1 cellular context compared by ENCODE assay signal in genomic region chr2:223860809-223861738, GRCh38.
TF ChIP-seq lines count a peak whose summit lies in the region.

No MANE protein-coding gene starts in this region.

TF ChIP-seq in WTC11, 78 proteins besides CTCF, POLR2A, EP300 and RAD21 (continued from another document):
- no peak for TF ChIP-seq ZNF396 (CRISPR knock-in tag; IDR thresholded peaks at IDR 0.05; ENCODE audit: borderline replicate concordance)
- TF ChIP-seq, protein P1, sequence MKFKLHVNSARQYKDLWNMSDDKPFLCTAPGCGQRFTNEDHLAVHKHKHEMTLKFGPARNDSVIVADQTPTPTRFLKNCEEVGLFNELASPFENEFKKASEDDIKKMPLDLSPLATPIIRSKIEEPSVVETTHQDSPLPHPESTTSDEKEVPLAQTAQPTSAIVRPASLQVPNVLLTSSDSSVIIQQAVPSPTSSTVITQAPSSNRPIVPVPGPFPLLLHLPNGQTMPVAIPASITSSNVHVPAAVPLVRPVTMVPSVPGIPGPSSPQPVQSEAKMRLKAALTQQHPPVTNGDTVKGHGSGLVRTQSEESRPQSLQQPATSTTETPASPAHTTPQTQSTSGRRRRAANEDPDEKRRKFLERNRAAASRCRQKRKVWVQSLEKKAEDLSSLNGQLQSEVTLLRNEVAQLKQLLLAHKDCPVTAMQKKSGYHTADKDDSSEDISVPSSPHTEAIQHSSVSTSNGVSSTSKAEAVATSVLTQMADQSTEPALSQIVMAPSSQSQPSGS (CRISPR knock-in tag; IDR thresholded peaks at IDR 0.05; ENCODE audit: borderline replicate concordance, low read depth), result no peak
- no peak for TF ChIP-seq CBFB (CRISPR knock-in tag; IDR thresholded peaks at IDR 0.05; ENCODE audit: low read depth)
- TF ChIP-seq SMAD3 (CRISPR knock-in tag; IDR thresholded peaks at IDR 0.05; ENCODE audit: borderline replicate concordance), result no peak
- no peak for TF ChIP-seq ATF1 (CRISPR knock-in tag; IDR thresholded peaks at IDR 0.05)
- no peak for TF ChIP-seq MAX (CRISPR knock-in tag; IDR thresholded peaks at IDR 0.05)
- TF ChIP-seq, protein P2, sequence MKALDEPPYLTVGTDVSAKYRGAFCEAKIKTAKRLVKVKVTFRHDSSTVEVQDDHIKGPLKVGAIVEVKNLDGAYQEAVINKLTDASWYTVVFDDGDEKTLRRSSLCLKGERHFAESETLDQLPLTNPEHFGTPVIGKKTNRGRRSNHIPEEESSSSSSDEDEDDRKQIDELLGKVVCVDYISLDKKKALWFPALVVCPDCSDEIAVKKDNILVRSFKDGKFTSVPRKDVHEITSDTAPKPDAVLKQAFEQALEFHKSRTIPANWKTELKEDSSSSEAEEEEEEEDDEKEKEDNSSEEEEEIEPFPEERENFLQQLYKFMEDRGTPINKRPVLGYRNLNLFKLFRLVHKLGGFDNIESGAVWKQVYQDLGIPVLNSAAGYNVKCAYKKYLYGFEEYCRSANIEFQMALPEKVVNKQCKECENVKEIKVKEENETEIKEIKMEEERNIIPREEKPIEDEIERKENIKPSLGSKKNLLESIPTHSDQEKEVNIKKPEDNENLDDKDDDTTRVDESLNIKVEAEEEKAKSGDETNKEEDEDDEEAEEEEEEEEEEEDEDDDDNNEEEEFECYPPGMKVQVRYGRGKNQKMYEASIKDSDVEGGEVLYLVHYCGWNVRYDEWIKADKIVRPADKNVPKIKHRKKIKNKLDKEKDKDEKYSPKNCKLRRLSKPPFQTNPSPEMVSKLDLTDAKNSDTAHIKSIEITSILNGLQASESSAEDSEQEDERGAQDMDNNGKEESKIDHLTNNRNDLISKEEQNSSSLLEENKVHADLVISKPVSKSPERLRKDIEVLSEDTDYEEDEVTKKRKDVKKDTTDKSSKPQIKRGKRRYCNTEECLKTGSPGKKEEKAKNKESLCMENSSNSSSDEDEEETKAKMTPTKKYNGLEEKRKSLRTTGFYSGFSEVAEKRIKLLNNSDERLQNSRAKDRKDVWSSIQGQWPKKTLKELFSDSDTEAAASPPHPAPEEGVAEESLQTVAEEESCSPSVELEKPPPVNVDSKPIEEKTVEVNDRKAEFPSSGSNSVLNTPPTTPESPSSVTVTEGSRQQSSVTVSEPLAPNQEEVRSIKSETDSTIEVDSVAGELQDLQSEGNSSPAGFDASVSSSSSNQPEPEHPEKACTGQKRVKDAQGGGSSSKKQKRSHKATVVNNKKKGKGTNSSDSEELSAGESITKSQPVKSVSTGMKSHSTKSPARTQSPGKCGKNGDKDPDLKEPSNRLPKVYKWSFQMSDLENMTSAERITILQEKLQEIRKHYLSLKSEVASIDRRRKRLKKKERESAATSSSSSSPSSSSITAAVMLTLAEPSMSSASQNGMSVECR (CRISPR knock-in tag; IDR thresholded peaks at IDR 0.05; ENCODE audit: borderline replicate concordance), result no peak
